16 cellular contexts compared by ENCODE assay signal in the genomic region with DNA sequence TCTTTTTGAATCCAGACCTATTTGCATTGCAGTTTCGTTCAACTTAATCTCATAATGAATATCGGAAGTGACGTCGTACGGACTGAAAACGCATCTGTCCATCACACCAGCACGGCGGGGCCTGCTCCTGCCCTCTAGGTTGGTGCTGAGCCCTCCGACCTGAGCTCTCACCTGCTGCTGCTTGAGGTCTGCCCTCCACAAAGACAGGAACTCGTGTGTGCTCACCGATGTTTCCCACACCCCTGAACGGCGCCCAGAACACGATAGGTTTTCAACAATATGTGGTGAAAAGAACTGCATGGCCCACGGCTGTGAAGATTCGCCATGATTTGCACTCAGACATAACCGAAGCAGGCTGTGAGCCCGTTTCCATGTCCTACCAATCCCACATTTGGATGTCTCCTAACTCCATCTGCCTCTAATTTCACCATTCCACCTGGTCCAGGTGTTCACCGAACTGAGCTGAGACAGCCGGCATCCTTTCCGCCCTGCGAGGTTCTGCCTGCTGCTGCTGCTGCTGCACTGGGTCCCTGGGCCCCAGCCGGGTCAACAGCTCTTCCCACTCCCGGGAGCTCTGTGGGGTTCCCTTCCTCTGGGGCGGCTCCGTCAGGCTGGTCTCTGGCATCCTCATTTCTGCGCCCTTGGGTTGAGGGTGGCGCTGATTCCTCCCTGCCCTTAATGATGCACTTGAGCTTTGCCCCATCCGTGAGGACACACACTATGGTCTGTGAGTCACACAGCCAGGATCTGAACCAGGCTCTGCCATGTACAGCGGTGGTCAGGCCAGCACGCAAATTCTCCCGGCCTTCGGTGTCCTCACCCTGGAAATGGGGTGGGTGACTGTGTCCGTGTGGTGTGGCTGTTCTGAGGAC. TPM values are rescaled to one million over a fixed set of nuclear protein-coding genes. Genes with fewer than 3 reads are reported as not detected.
"Had no signal": no experiment of that assay in that cellular context is flagged by ENCODE, and none has a peak within 500 bp of the region (broad histone marks: within the 10 kb centered on the region; RNA-seq: fewer than 3 reads in every experiment).

No MANE protein-coding gene starts in this region.

- DNase-seq: activated CD4-positive, alpha-beta T cell treated with anti-CD3 and anti-CD28 coated beads for 48 hours; activated CD8-positive, alpha-beta memory T cell treated with anti-CD3 and anti-CD28 coated beads, Interleukin-2, amount 50 U/mL, for 4 hours; activated CD8-positive, alpha-beta T cell treated with anti-CD3 and anti-CD28 coated beads, Interleukin-2, amount 10 ng/mL, durations not matched to agents 7 days and 5 days; activated effector memory CD4-positive, alpha-beta T cell treated with anti-CD3 and anti-CD28 coated beads, Interleukin-2, amount 50 U/mL, for 16 hours; activated T-cell treated with anti-CD3 and anti-CD28 coated beads, Interleukin-2, amount 50 U/mL, for 48 hours; amniotic stem cell; body of pancreas; caudate nucleus; stimulated activated CD4-positive, alpha-beta T cell treated with anti-CD3 and anti-CD28 coated beads, Interleukin-2, amount 100 ng/mL, for 48 hours; stimulated activated naive CD4-positive, alpha-beta T cell treated with Interleukin-2 at 50 U/mL for 16 hours; substantia nigra had no signal

- H3K27me3 Mint-ChIP-seq: activated naive CD8-positive, alpha-beta T cell; natural killer cell treated with Interleukin-12 subunit alpha and Interleukin-12 subunit beta and Interleukin-15 and Interleukin-18, amount 100 ng/mL, for 72 hours had no signal

- H3K27ac Mint-ChIP-seq: activated CD8-positive, alpha-beta T cell treated with anti-CD3 and anti-CD28 coated beads, Interleukin-2, amount 10 ng/mL, durations not matched to agents 7 days and 5 days; activated naive CD8-positive, alpha-beta T cell; natural killer cell treated with Interleukin-12 subunit alpha and Interleukin-12 subunit beta and Interleukin-15 and Interleukin-18, amount 100 ng/mL, for 72 hours; T-helper 1 cell treated with Interleukin-12 subunit alpha and Interleukin-12 subunit beta and Interleukin-4 antibody, amounts not matched to agents 30 μg/mL and 1 μg/mL, for 36 hours had no signal

- H3K4me3 Mint-ChIP-seq: activated CD8-positive, alpha-beta T cell treated with anti-CD3 and anti-CD28 coated beads, Interleukin-2, amount 10 ng/mL, durations not matched to agents 7 days and 5 days; activated naive CD8-positive, alpha-beta T cell; natural killer cell treated with Interleukin-12 subunit alpha and Interleukin-12 subunit beta and Interleukin-15 and Interleukin-18, amount 100 ng/mL, for 72 hours; T-helper 1 cell treated with Interleukin-12 subunit alpha and Interleukin-12 subunit beta and Interleukin-4 antibody, amounts not matched to agents 30 μg/mL and 1 μg/mL, for 36 hours had no signal

- H3K36me3 Mint-ChIP-seq: natural killer cell treated with Interleukin-12 subunit alpha and Interleukin-12 subunit beta and Interleukin-15 and Interleukin-18, amount 100 ng/mL, for 72 hours had no signal

- ATAC-seq: activated CD8-positive, alpha-beta T cell treated with anti-CD3 and anti-CD28 coated beads, Interleukin-2, amount 10 ng/mL, durations not matched to agents 7 days and 5 days; body of pancreas; SK-N-SH treated with all-trans-retinoic acid at 6 μM for 48 hours had no signal

RNA-seq across cellular contexts. Expression of gene GRTP1, which starts 20.9 kb away (rescaled TPM):
- total RNA-seq: activated CD8-positive, alpha-beta T cell treated with anti-CD3 and anti-CD28 coated beads, Interleukin-2, amount 10 ng/mL, durations not matched to agents 7 days and 5 days; glomerular endothelial cell; natural killer cell treated with Interleukin-12 subunit alpha and Interleukin-12 subunit beta and Interleukin-15 and Interleukin-18, amount 100 ng/mL, for 72 hours had no signal
